In the genomic region with DNA sequence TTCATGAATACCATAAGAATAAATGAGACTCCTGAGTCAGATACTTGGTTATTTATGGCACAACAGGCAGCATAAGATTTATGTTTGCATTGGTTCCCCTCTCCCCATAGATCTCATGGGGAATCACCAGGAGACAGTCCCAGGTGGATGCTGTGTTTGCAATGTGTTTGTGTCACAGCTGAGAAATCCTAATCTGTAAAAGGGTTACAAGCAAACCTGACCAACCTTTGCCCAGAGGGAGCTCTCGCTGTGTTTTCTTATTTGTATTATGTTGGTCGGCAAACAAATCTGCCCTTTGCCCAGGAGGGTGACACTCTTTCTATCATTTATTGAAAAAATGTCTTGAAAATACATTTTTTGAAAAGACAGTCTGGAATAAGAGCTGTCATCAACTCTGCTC, we compare ENCODE assay signal across 24 cellular contexts.
DNase-seq lines count a peak whose midpoint lies in the region; ATAC-seq, FAIRE-seq and TF ChIP-seq lines count a peak whose summit lies in the region.
"Had no signal": no experiment of that assay in that cellular context is flagged by ENCODE, and none has a peak within 500 bp of the region (broad histone marks: within the 10 kb centered on the region; RNA-seq: fewer than 3 reads in every experiment).

No MANE protein-coding gene starts in this region.

- H3K4me1 ChIP-seq in HepG2 (ENCODE audit: insufficient read depth, low read length): peaks cover 16% of the 10 kb centered on the region

- no peak overlapping the region for H3K27ac ChIP-seq in HepG2 (ENCODE audit: extremely low read length, insufficient read depth, low read length)
- H3K27ac ChIP-seq: RWPE1 had no signal

- no peaks in the 10 kb centered on the region for H3K9me3 ChIP-seq in HepG2 (ENCODE audit: low read length)

- DNase-seq in NCI-H146 (lab: John Stamatoyannopoulos, UW) (peak; percentile 44), NCI-H146 treated with DMSO at 0.1 percent for 48 hours (lab: John Stamatoyannopoulos, UW; ENCODE audit: unreplicated experiment) (no peak), HuH-7 (ENCODE audit: low spot score) (peak; percentile 42), HepG2 (ENCODE audit: low spot score) (peak; percentile 10), H7 (no peak), NCI-H345 (lab: John Stamatoyannopoulos, UW) (no peak)
- DNase-seq: DMS79, EL, GDM1, GOT3, HCEC 1CT, Karpas-422, NCI-H1092 treated with DMSO at 0.1 percent for 48 hours, NCI-H187, NCI-H2081 treated with DMSO at 0.1 percent for 48 hours, NCI-H2171, NCI-H446, NCI-H524 treated with DMSO at 0.1 percent for 48 hours, SHP77, T-cell had no signal

- H3K79me2 ChIP-seq in HepG2 (ENCODE audit: insufficient read depth, low read length): no peaks in the 10 kb centered on the region

- TF ChIP-seq EP300 in HepG2 (IDR thresholded peaks at IDR 0.05; ENCODE audit: low read depth in 2 of 2, low read length in 2 of 2): 0 out of 4 replicates have a peak, but pooled peaks of 1 of the 2 experiments have one; percentile 5
- no peak for TF ChIP-seq EP300 in HepG2 (CRISPR knock-in tag; IDR thresholded peaks at IDR 0.05; ENCODE audit: borderline replicate concordance)

- intact Hi-C loops in HepG2 (cut with micrococcal nuclease; ENCODE audit: unreplicated experiment): loop anchor here (5.0 to 10.0 kb wide), 2 partner anchors 444 to 454 kb away; no protein-coding TSS in a partner anchor

- H2AFZ ChIP-seq in HepG2 (ENCODE audit: low read length): no peak overlapping the region

- TF ChIP-seq RAD21 in HepG2 (CRISPR knock-in tag; IDR thresholded peaks at IDR 0.05): no peak

- POLR2A ChIA-PET in HepG2 (lab: Yijun Ruan, JAX): no interaction called here

- no peak overlapping the region for H3K4me3 ChIP-seq in HepG2 (replicated peaks in 1 of 3; ENCODE audit: insufficient read depth in 1 of 3, low read depth in 2 of 3, low read length in 3 of 3)
- no peak overlapping the region for H3K4me3 ChIP-seq in H7 (ENCODE audit: insufficient read depth, low read depth, low read length)
- H3K4me3 ChIP-seq: GM12878 had no signal

- no peak for FAIRE-seq in HepG2 (lab: Jason Lieb, UNC)
- FAIRE-seq: GM12878 had no signal

- H4K20me1 ChIP-seq in HepG2 (ENCODE audit: insufficient read depth, low read length): no peaks in the 10 kb centered on the region

- ATAC-seq in HepG2 (peak; percentile 82), HG03354 (IDR thresholded peaks at IDR 0.05; ENCODE audit: poor library complexity, severe bottlenecking, unreplicated experiment) (no peak)
- ATAC-seq: GM12878, Panc1, T-cell had no signal

- no peak overlapping the region for H3K4me2 ChIP-seq in HepG2 (ENCODE audit: low read depth, low read length)

- TF ChIP-seq CTCF in HepG2 (CRISPR knock-in tag; IDR thresholded peaks at IDR 0.05): no peak

- WGBS in HepG2 (ENCODE audit: low lambda C conversion rate): 0% methylated on average over 2 of the region's 2 CpGs

- BruUV-seq in HepG2 (replicated peaks; lab: Mats Ljungman, UMichigan): no TSS peak

- in situ Hi-C loops in HepG2 (cut with HindIII; ENCODE audit: extremely low pct_ligation_motif_present, low pct_unique_long_range_greater_than_20kb): loop anchor here (25.0 kb wide), 1 partner anchor 741 kb away; no protein-coding TSS in a partner anchor

- H3K36me3 ChIP-seq in HepG2 (replicated peaks in 1 of 2; ENCODE audit: control insufficient read depth in 1 of 2, insufficient read depth in 2 of 2, low read length in 2 of 2) (no peaks in the 10 kb centered on the region), H7 (replicated peaks; ENCODE audit: control insufficient read depth, insufficient read depth, low read length) (no peaks in the 10 kb centered on the region)

- CTCF ChIA-PET in HepG2 (lab: Yijun Ruan, JAX; ENCODE audit: low intra/inter-chr PET ratio, low total read pairs): no interaction called here

- TF ChIP-seq POLR2A in HepG2 (IDR thresholded peaks at IDR 0.05; ENCODE audit: insufficient read depth in 1 of 2, low read depth in 2 of 2, low read length in 2 of 2): no peak

- H3K27me3 ChIP-seq in HepG2 (ENCODE audit: control insufficient read depth in 1 of 2, insufficient read depth in 2 of 2, low read length in 2 of 2): no peaks in the 10 kb centered on the region
- no peaks in the 10 kb centered on the region for H3K27me3 ChIP-seq in H7 (ENCODE audit: control insufficient read depth, insufficient read depth, low read length)

- no peak overlapping the region for H3K9ac ChIP-seq in HepG2 (ENCODE audit: insufficient read depth, low read depth, low read length)

TF ChIP-seq in HepG2, 621 proteins besides CTCF, POLR2A, EP300 and RAD21 (continues in another document):
- TF ChIP-seq ZBTB8A (CRISPR knock-in tag; IDR thresholded peaks at IDR 0.05; ENCODE audit: borderline replicate concordance, low read depth): no peak
- TF ChIP-seq ZFAT (CRISPR knock-in tag; conservative IDR thresholded peaks at IDR 0.05): no peak
- no peak for TF ChIP-seq ZNF383 (CRISPR knock-in tag; IDR thresholded peaks at IDR 0.05; ENCODE audit: borderline replicate concordance)
- TF ChIP-seq, protein P1, sequence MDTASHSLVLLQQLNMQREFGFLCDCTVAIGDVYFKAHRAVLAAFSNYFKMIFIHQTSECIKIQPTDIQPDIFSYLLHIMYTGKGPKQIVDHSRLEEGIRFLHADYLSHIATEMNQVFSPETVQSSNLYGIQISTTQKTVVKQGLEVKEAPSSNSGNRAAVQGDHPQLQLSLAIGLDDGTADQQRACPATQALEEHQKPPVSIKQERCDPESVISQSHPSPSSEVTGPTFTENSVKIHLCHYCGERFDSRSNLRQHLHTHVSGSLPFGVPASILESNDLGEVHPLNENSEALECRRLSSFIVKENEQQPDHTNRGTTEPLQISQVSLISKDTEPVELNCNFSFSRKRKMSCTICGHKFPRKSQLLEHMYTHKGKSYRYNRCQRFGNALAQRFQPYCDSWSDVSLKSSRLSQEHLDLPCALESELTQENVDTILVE (CRISPR knock-in tag; IDR thresholded peaks at IDR 0.05): no peak
- TF ChIP-seq ZNF549 (CRISPR knock-in tag; IDR thresholded peaks at IDR 0.05): no peak
- no peak for TF ChIP-seq NR2F1 (CRISPR knock-in tag; IDR thresholded peaks at IDR 0.05)
- TF ChIP-seq, protein P2, sequence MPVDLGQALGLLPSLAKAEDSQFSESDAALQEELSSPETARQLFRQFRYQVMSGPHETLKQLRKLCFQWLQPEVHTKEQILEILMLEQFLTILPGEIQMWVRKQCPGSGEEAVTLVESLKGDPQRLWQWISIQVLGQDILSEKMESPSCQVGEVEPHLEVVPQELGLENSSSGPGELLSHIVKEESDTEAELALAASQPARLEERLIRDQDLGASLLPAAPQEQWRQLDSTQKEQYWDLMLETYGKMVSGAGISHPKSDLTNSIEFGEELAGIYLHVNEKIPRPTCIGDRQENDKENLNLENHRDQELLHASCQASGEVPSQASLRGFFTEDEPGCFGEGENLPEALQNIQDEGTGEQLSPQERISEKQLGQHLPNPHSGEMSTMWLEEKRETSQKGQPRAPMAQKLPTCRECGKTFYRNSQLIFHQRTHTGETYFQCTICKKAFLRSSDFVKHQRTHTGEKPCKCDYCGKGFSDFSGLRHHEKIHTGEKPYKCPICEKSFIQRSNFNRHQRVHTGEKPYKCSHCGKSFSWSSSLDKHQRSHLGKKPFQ (CRISPR knock-in tag; IDR thresholded peaks at IDR 0.05; ENCODE audit: insufficient replicate concordance): no peak
- TF ChIP-seq, protein P3, sequence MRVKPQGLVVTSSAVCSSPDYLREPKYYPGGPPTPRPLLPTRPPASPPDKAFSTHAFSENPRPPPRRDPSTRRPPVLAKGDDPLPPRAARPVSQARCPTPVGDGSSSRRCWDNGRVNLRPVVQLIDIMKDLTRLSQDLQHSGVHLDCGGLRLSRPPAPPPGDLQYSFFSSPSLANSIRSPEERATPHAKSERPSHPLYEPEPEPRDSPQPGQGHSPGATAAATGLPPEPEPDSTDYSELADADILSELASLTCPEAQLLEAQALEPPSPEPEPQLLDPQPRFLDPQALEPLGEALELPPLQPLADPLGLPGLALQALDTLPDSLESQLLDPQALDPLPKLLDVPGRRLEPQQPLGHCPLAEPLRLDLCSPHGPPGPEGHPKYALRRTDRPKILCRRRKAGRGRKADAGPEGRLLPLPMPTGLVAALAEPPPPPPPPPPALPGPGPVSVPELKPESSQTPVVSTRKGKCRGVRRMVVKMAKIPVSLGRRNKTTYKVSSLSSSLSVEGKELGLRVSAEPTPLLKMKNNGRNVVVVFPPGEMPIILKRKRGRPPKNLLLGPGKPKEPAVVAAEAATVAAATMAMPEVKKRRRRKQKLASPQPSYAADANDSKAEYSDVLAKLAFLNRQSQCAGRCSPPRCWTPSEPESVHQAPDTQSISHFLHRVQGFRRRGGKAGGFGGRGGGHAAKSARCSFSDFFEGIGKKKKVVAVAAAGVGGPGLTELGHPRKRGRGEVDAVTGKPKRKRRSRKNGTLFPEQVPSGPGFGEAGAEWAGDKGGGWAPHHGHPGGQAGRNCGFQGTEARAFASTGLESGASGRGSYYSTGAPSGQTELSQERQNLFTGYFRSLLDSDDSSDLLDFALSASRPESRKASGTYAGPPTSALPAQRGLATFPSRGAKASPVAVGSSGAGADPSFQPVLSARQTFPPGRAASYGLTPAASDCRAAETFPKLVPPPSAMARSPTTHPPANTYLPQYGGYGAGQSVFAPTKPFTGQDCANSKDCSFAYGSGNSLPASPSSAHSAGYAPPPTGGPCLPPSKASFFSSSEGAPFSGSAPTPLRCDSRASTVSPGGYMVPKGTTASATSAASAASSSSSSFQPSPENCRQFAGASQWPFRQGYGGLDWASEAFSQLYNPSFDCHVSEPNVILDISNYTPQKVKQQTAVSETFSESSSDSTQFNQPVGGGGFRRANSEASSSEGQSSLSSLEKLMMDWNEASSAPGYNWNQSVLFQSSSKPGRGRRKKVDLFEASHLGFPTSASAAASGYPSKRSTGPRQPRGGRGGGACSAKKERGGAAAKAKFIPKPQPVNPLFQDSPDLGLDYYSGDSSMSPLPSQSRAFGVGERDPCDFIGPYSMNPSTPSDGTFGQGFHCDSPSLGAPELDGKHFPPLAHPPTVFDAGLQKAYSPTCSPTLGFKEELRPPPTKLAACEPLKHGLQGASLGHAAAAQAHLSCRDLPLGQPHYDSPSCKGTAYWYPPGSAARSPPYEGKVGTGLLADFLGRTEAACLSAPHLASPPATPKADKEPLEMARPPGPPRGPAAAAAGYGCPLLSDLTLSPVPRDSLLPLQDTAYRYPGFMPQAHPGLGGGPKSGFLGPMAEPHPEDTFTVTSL (CRISPR knock-in tag; IDR thresholded peaks at IDR 0.05; ENCODE audit: borderline replicate concordance): peak; percentile 38; the same call in 1 of the 2 replicates
- TF ChIP-seq NFE2L1 (CRISPR knock-in tag; IDR thresholded peaks at IDR 0.05; ENCODE audit: borderline replicate concordance): no peak
- TF ChIP-seq SALL1 (CRISPR knock-in tag; IDR thresholded peaks at IDR 0.05): peak; percentile 56; the same call in 1 of the 2 replicates
- TF ChIP-seq HNF4G (IDR thresholded peaks at IDR 0.05; ENCODE audit: borderline replicate concordance, low read depth, low read length): 0 out of 2 replicates have a peak, but pooled peaks have one; percentile 22
- no peak for TF ChIP-seq HNF4G (CRISPR knock-in tag; IDR thresholded peaks at IDR 0.05; ENCODE audit: borderline replicate concordance, low read depth)
- TF ChIP-seq FIP1L1 (IDR thresholded peaks at IDR 0.05; ENCODE audit: borderline replicate concordance, insufficient read depth, low read depth, low read length): no peak
- TF ChIP-seq ZFP1 (CRISPR knock-in tag; IDR thresholded peaks at IDR 0.05): no peak

Comparison
In these comparisons a context has a peak if more than half of its experiments do, and no peak if none do; other contexts are left out.
1. DNase-seq: peak in NCI-H146 (single experiment), HuH-7 (single experiment) and HepG2 (single experiment); none in NCI-H146 treated with DMSO at 0.1 percent for 48 hours (single experiment), H7 (single experiment) and NCI-H345 (single experiment).